In genomic region chr16:68704232-68704867, GRCh38 we compare ENCODE assay signal across 8 cellular contexts. TPM values are rescaled to one million over a fixed set of nuclear protein-coding genes. Genes with fewer than 3 reads are reported as not detected.
DNase-seq lines count a peak whose midpoint lies in the region; ATAC-seq and TF ChIP-seq lines count a peak whose summit lies in the region.

No MANE protein-coding gene starts in this region.

- in situ Hi-C loops in Caki2 (cut with HindIII; ENCODE audit: low pct_unique_long_range_greater_than_20kb, low sequenced_read_pairs) = no loop called here

- peak; percentile 45 to 61 for ATAC-seq in naive thymus-derived CD8-positive, alpha-beta T cell
- peak; percentile 71 for ATAC-seq in stimulated activated naive CD8-positive, alpha-beta T cell treated with anti-CD3 and anti-CD28 coated beads, Interleukin-15, amount 100 ng/mL, for 72 hours
- no peak for ATAC-seq in GM21737 (IDR thresholded peaks at IDR 0.05; ENCODE audit: unreplicated experiment)

- H3K9me3 ChIP-seq in NT2/D1 (ENCODE audit: insufficient read depth, low read length) = no peaks in the 10 kb centered on the region

- peak overlapping the region in 3 of 10 donors; percentile 24 to 68 (median 62) for H3K27ac Mint-ChIP-seq in naive thymus-derived CD8-positive, alpha-beta T cell
- H3K27ac Mint-ChIP-seq in stimulated activated naive CD8-positive, alpha-beta T cell treated with anti-CD3 and anti-CD28 coated beads, Interleukin-15, amount 100 ng/mL, for 72 hours = peak overlapping the region in 1 of 2 donors; percentile 86

- H3K9ac ChIP-seq in NT2/D1 (ENCODE audit: insufficient read length, low read depth) = no peak overlapping the region

- TF ChIP-seq POLR2A in erythroblast (IDR thresholded peaks at IDR 0.05; ENCODE audit: low read length) = no peak

- no peaks in the 10 kb centered on the region for H3K9me3 Mint-ChIP-seq in naive thymus-derived CD8-positive, alpha-beta T cell
- no peaks in the 10 kb centered on the region for H3K9me3 Mint-ChIP-seq in stimulated activated naive CD8-positive, alpha-beta T cell treated with anti-CD3 and anti-CD28 coated beads, Interleukin-15, amount 100 ng/mL, for 72 hours

- H3K4me3 ChIP-seq in NT2/D1 (ENCODE audit: insufficient read length, low read depth) = no peak overlapping the region

- DNase-seq in Caki2 (ENCODE audit: low read depth) = peak; percentile 75
- peak; percentile 94 for DNase-seq in HuH-7 (ENCODE audit: low spot score)
- peak; percentile 82 for DNase-seq in NT2/D1 (ENCODE audit: low read depth, low spot score)
- DNase-seq in activated CD8-positive, alpha-beta memory T cell treated with anti-CD3 and anti-CD28 coated beads, Interleukin-2, amount 50 U/mL, for 24 hours (ENCODE audit: extremely low read depth) = peak; percentile 19
- DNase-seq in erythroblast (lab: John Stamatoyannopoulos, UW) = peak; percentile 72 to 87
- DNase-seq in naive thymus-derived CD8-positive, alpha-beta T cell = peak in 9 of 10 donors; percentile 14 to 49 (median 24)
- DNase-seq in stimulated activated naive CD8-positive, alpha-beta T cell treated with anti-CD3 and anti-CD28 coated beads, Interleukin-15, amount 100 ng/mL, for 72 hours = peak; percentile 52 to 59

- peaks cover 0 to 2% (median 0%) of the 10 kb centered on the region in 4 donors for H3K4me1 Mint-ChIP-seq in naive thymus-derived CD8-positive, alpha-beta T cell
- H3K4me1 Mint-ChIP-seq in stimulated activated naive CD8-positive, alpha-beta T cell treated with anti-CD3 and anti-CD28 coated beads, Interleukin-15, amount 100 ng/mL, for 72 hours = peaks cover 5% of the 10 kb centered on the region

- no peak overlapping the region for H3K4me3 Mint-ChIP-seq in naive thymus-derived CD8-positive, alpha-beta T cell
- no peak overlapping the region for H3K4me3 Mint-ChIP-seq in stimulated activated naive CD8-positive, alpha-beta T cell treated with anti-CD3 and anti-CD28 coated beads, Interleukin-15, amount 100 ng/mL, for 72 hours

- POLR2A ChIA-PET in naive thymus-derived CD8-positive, alpha-beta T cell (lab: Charles Lee) = no interaction called here

- no peaks in the 10 kb centered on the region for H3K36me3 Mint-ChIP-seq in naive thymus-derived CD8-positive, alpha-beta T cell

- H3K27me3 ChIP-seq in NT2/D1 (ENCODE audit: insufficient read depth, insufficient read length) = no peaks in the 10 kb centered on the region

- H3K36me3 ChIP-seq in NT2/D1 (ENCODE audit: insufficient read depth, insufficient read length, low read length) = peaks cover 3% of the 10 kb centered on the region

- H3K4me1 ChIP-seq in NT2/D1 (ENCODE audit: insufficient read depth, insufficient read length) = peaks cover 12% of the 10 kb centered on the region

- peaks cover 0 to 4% (median 2%) of the 10 kb centered on the region in 5 donors for H3K27me3 Mint-ChIP-seq in naive thymus-derived CD8-positive, alpha-beta T cell
- peaks cover 11% of the 10 kb centered on the region for H3K27me3 Mint-ChIP-seq in stimulated activated naive CD8-positive, alpha-beta T cell treated with anti-CD3 and anti-CD28 coated beads, Interleukin-15, amount 100 ng/mL, for 72 hours

RNA-seq across cellular contexts. Expression of gene CDH1, which starts 32.7 kb away (rescaled TPM):
- 0.03 TPM in 1 of 2 replicates, not detected in the other for total RNA-seq in Caki2 (2014; rRNA removed; shearing (Covaris generic); ENCODE audit: low replicate concordance)
- total RNA-seq in naive thymus-derived CD8-positive, alpha-beta T cell = not detected
- polyA plus RNA-seq in naive thymus-derived CD8-positive, alpha-beta T cell = 1 to 10 TPM in 1 of 3 donors, not detected in 2; 1.4 TPM

RNA-seq across cellular contexts. Expression of gene CDH3, which starts 59.2 kb away (rescaled TPM):
- 0.06 TPM in 1 of 2 replicates, not detected in the other for total RNA-seq in Caki2 (2014; rRNA removed; shearing (Covaris generic); ENCODE audit: low replicate concordance)
- total RNA-seq in naive thymus-derived CD8-positive, alpha-beta T cell = under 1 TPM; 0.29 to 0.60 TPM
- not detected for polyA plus RNA-seq in naive thymus-derived CD8-positive, alpha-beta T cell

Comparison
In these comparisons a context has a peak if more than half of its experiments do, and no peak if none do; other contexts are left out.
1. DNase-seq: peak in every context shown above with its lines; median percentile 94 in HuH-7; 82 in NT2/D1; 80 in erythroblast; 75 in Caki2; 56 in stimulated activated naive CD8-positive, alpha-beta T cell treated with anti-CD3 and anti-CD28 coated beads, Interleukin-15, amount 100 ng/mL, for 72 hours; 24 in naive thymus-derived CD8-positive, alpha-beta T cell; 19 in activated CD8-positive, alpha-beta memory T cell treated with anti-CD3 and anti-CD28 coated beads, Interleukin-2, amount 50 U/mL, for 24 hours.